Comparison of ENCODE assay signal across 15 cellular contexts in the genomic region with DNA sequence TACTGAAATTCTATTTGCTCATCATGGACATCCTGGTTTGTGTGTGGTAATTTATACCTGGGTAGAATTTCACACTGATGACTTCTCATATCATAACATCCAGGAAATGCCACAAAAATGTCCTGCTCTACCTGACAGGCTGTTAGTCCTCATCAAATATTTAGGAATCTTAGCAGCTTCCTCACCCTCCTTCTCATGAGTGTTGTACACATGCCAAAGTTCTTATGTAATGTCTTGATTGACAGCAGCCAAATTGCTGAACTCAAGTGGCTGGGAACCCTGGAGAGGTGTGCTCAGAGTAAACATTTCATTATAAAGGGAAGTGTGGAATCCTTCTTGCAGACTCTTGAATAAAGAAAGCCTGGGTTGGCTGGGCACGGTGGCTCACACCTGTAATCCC.
DNase-seq lines count a peak whose midpoint lies in the region; ATAC-seq and TF ChIP-seq lines count a peak whose summit lies in the region.
"Had no signal": no experiment of that assay in that cellular context is flagged by ENCODE, and none has a peak within 500 bp of the region (broad histone marks: within the 10 kb centered on the region; RNA-seq: fewer than 3 reads in every experiment).

No MANE protein-coding gene starts in this region.

- DNase-seq in NCI-H1105 treated with DMSO at 0.1 percent for 48 hours (lab: John Stamatoyannopoulos, UW) (peak; percentile 6), NCI-H1105 (lab: John Stamatoyannopoulos, UW) (no peak), NB4 (ENCODE audit: low read depth) (peak; percentile 46), astrocyte of the hippocampus (ENCODE audit: low read depth, low spot score) (peak; percentile 22), GM19240 (ENCODE audit: insufficient read length, low spot score) (no peak)
- DNase-seq in effector CD8-positive, alpha-beta T cell (lab: John Stamatoyannopoulos, UW) = no peak
- DNase-seq: ACHN; activated CD8-positive, alpha-beta memory T cell treated with anti-CD3 and anti-CD28 coated beads, Interleukin-2, amount 50 U/mL, for 4 hours; esophagus squamous epithelium; midbrain; MM.1S; pancreas had no signal

- H3K27me3 ChIP-seq in neutrophil = no peaks in the 10 kb centered on the region
- H3K27me3 ChIP-seq: esophagus squamous epithelium, pancreas had no signal

- no peak for ATAC-seq in HG02938 (IDR thresholded peaks at IDR 0.05; ENCODE audit: unreplicated experiment)
- ATAC-seq: pancreas, WTC11 had no signal

- H3K9me3 ChIP-seq in neutrophil = no peaks in the 10 kb centered on the region
- H3K9me3 ChIP-seq: esophagus squamous epithelium, pancreas had no signal

- H3K27ac ChIP-seq in neutrophil = peak overlapping the region; percentile 74
- H3K27ac ChIP-seq: esophagus squamous epithelium, pancreas had no signal

- peaks cover 51 to 66% of the 10 kb centered on the region in 2 experiments for H3K4me1 ChIP-seq in neutrophil (ENCODE audit: control insufficient read depth in 1 of 2, insufficient read depth in 1 of 2, low read depth in 1 of 2, low read length in 1 of 2)

- no peak for TF ChIP-seq CTCF in NB4 (IDR thresholded peaks at IDR 0.05; ENCODE audit: low read depth, low read length)
- TF ChIP-seq CTCF in neutrophil (IDR thresholded peaks at IDR 0.05) = no peak

- peaks cover 10% of the 10 kb centered on the region for H3K36me3 ChIP-seq in neutrophil
- H3K36me3 ChIP-seq: esophagus squamous epithelium, pancreas had no signal

- H3K4me3 ChIP-seq in NB4 (ENCODE audit: low read depth, low read length) (no peak overlapping the region), neutrophil (ENCODE audit: low read depth in 1 of 2, low read length in 1 of 2) (no peak overlapping the region)
- H3K4me3 ChIP-seq: esophagus squamous epithelium, pancreas had no signal

- no peak for TF ChIP-seq POLR2A in NB4 (IDR thresholded peaks at IDR 0.05; ENCODE audit: extremely low read depth, insufficient read length)

Comparison
In these comparisons a context has a peak if more than half of its experiments do, and no peak if none do; other contexts are left out.
1. DNase-seq: peak in NCI-H1105 treated with DMSO at 0.1 percent for 48 hours (single experiment), NB4 (single experiment) and astrocyte of the hippocampus (single experiment); none in NCI-H1105 (single experiment), GM19240 (single experiment) and effector CD8-positive, alpha-beta T cell (single experiment).